In genomic region chr13:78383899-78384298, GRCh38 we compare ENCODE assay signal across 29 cellular contexts.
"Had no signal": no experiment of that assay in that cellular context is flagged by ENCODE, and none has a peak within 500 bp of the region (broad histone marks: within the 10 kb centered on the region; RNA-seq: fewer than 3 reads in every experiment).

No MANE protein-coding gene starts in this region.

- H3K36me3 ChIP-seq: esophagus squamous epithelium, heart right ventricle, left lung, lower lobe of right lung, neutrophil, pancreas, stomach, thyroid gland, vagina had no signal

- H3K27me3 ChIP-seq: esophagus squamous epithelium, heart right ventricle, left lung, neutrophil, stomach, thyroid gland, vagina had no signal

- FAIRE-seq: endometrium, islet of Langerhans, pancreas had no signal

- H3K4me1 Mint-ChIP-seq: natural killer cell; neural crest cell; stimulated activated effector memory CD8-positive, alpha-beta T cell treated with anti-CD3 and anti-CD28 coated beads, Interleukin-12 subunit alpha, Interleukin-12 subunit beta, amount 100 ng/mL, for 72 hours had no signal

- H3K9me3 ChIP-seq: esophagus squamous epithelium, left lung, lower lobe of right lung, neutrophil, pancreas, stomach, thyroid gland, vagina had no signal

- H3K27ac Mint-ChIP-seq: natural killer cell; stimulated activated effector memory CD8-positive, alpha-beta T cell treated with anti-CD3 and anti-CD28 coated beads, Interleukin-12 subunit alpha, Interleukin-12 subunit beta, amount 100 ng/mL, for 72 hours had no signal

- H3K36me3 Mint-ChIP-seq: stimulated activated effector memory CD8-positive, alpha-beta T cell treated with anti-CD3 and anti-CD28 coated beads, Interleukin-12 subunit alpha, Interleukin-12 subunit beta, amount 100 ng/mL, for 72 hours had no signal

- H3K4me3 ChIP-seq: coronary artery, esophagus squamous epithelium, heart right ventricle, left lung, lower lobe of right lung, pancreas, smooth muscle cell, stomach, thyroid gland, vagina had no signal

- H3K27ac ChIP-seq: coronary artery, esophagus squamous epithelium, heart right ventricle, left lung, lower lobe of right lung, neutrophil, pancreas, stomach, thyroid gland, vagina had no signal

- DNase-seq: dermis blood vessel endothelial cell; effector memory CD4-positive, alpha-beta T cell; erythroblast; esophagus squamous epithelium; foreskin melanocyte; glutamatergic neuron; heart right ventricle; hippocampal formation; left cardiac atrium; left lung; lower lobe of right lung; natural killer cell; pancreas; stimulated activated CD4-positive, alpha-beta T cell treated with anti-CD3 and anti-CD28 coated beads, Interleukin-12 subunit alpha, Interleukin-12 subunit beta, amount 100 ng/mL, for 4 hours; stimulated activated CD4-positive, alpha-beta T cell treated with anti-CD3 and anti-CD28 coated beads, Interleukin-1b, Interleukin-23, amount 100 ng/mL, for 48 hours; stimulated activated CD4-positive, alpha-beta T cell treated with anti-CD3 and anti-CD28 coated beads, Interleukin-4, amount 100 ng/mL, for 24 hours; stimulated activated naive CD4-positive, alpha-beta T cell treated with Interleukin-2 at 50 U/mL for 16 hours; stomach; thyroid gland; trophoblast cell had no signal

- ATAC-seq: left cardiac atrium; left lung; lower lobe of right lung; natural killer cell; pancreas; sciatic nerve; stimulated activated effector memory CD8-positive, alpha-beta T cell treated with anti-CD3 and anti-CD28 coated beads, Interleukin-12 subunit alpha, Interleukin-12 subunit beta, amount 100 ng/mL, for 72 hours had no signal

- H3K4me3 Mint-ChIP-seq: natural killer cell; neural crest cell; stimulated activated effector memory CD8-positive, alpha-beta T cell treated with anti-CD3 and anti-CD28 coated beads, Interleukin-12 subunit alpha, Interleukin-12 subunit beta, amount 100 ng/mL, for 72 hours had no signal

- H3K4me1 ChIP-seq: esophagus squamous epithelium, heart right ventricle, left lung, lower lobe of right lung, pancreas, stomach, thyroid gland, vagina had no signal

- H3K9me3 Mint-ChIP-seq: neural crest cell; stimulated activated effector memory CD8-positive, alpha-beta T cell treated with anti-CD3 and anti-CD28 coated beads, Interleukin-12 subunit alpha, Interleukin-12 subunit beta, amount 100 ng/mL, for 72 hours had no signal
